In the genomic region with DNA sequence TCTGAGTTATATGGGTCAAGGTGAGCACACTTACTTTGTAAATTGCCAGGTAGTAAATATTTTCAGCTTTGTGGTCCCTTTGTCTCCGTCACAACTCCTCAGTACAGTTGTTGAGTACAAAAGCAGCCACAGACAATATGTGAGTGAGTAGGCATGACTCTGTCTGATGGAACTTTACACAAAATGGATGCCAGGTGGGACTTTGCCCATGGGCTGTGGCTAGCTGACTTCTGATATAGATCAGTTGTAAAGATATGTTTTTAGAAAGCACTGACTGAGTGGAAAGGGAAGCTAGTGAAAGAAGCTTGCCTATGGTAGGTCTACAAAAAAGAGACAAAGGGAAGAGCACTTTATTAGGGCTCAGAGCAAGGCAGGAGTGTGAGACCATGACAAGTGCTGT, we compare ENCODE assay signal across 20 cellular contexts. TPM values are rescaled to one million over a fixed set of nuclear protein-coding genes. Genes with fewer than 3 reads are reported as not detected.
DNase-seq lines count a peak whose midpoint lies in the region; ATAC-seq, FAIRE-seq and TF ChIP-seq lines count a peak whose summit lies in the region.
"Had no signal": no experiment of that assay in that cellular context is flagged by ENCODE, and none has a peak within 500 bp of the region (broad histone marks: within the 10 kb centered on the region; RNA-seq: fewer than 3 reads in every experiment).

No MANE protein-coding gene starts in this region.

- intact Hi-C loops in colonic mucosa (cut with DNase I) = no loop called here

- in situ Hi-C loops in G401 (cut with HindIII; ENCODE audit: low sequenced_read_pairs) = no loop called here

- TF ChIP-seq CTCF in colonic mucosa (IDR thresholded peaks at IDR 0.05) = no peak
- no peak for TF ChIP-seq CTCF in hepatocyte (IDR thresholded peaks at IDR 0.05; ENCODE audit: poor library complexity)

- H3K27me3 ChIP-seq in colonic mucosa (no peaks in the 10 kb centered on the region), hepatocyte (no peaks in the 10 kb centered on the region), small intestine (ENCODE audit: control insufficient read depth in 2 of 2, insufficient read depth in 2 of 2, low read length in 2 of 2) (no peaks in the 10 kb centered on the region)

- WGBS in hepatocyte (ENCODE audit: low lambda C conversion rate, missing lambda C conversion rate) = 93% methylated on average over 1 of the region's 1 CpG
- 23 to 81% (median 42%) methylated on average over 1 of the region's 1 CpG for WGBS in small intestine, 3 donors

- H2AFZ ChIP-seq in hepatocyte = no peak overlapping the region
- H2AFZ ChIP-seq: GM23248 had no signal

- FAIRE-seq in small intestine (lab: Jason Lieb, UNC) = no peak
- FAIRE-seq: G401.6, GM12878, GM19239 had no signal

- H3K9ac ChIP-seq in colonic mucosa (ENCODE audit: low read depth in 2 of 2, low read length in 2 of 2) = no peak overlapping the region
- H3K9ac ChIP-seq: GM23248 had no signal

- H3K27ac ChIP-seq in colonic mucosa (no peak overlapping the region), hepatocyte (peak overlapping the region; percentile 61), small intestine (ENCODE audit: low read depth in 1 of 2, low read length in 1 of 2) (no peak overlapping the region)
- H3K27ac ChIP-seq: GM23248 had no signal

- H3K79me2 ChIP-seq in hepatocyte = no peaks in the 10 kb centered on the region

- H3K9me3 ChIP-seq in colonic mucosa (no peaks in the 10 kb centered on the region), hepatocyte (ENCODE audit: low read depth) (no peaks in the 10 kb centered on the region), small intestine (ENCODE audit: control insufficient read depth, low read depth) (no peaks in the 10 kb centered on the region)

- H3K4me1 ChIP-seq in colonic mucosa = no peaks in the 10 kb centered on the region
- H3K4me1 ChIP-seq in hepatocyte (ENCODE audit: insufficient read depth) = no peaks in the 10 kb centered on the region
- no peaks in the 10 kb centered on the region for H3K4me1 ChIP-seq in small intestine (ENCODE audit: control insufficient read depth in 2 of 2, insufficient read depth in 1 of 2, low read depth in 1 of 2, low read length in 1 of 2)

- peak; percentile 55 for DNase-seq in colonic mucosa
- DNase-seq in hepatocyte (ENCODE audit: low spot score) = peak; percentile 30
- DNase-seq in small intestine = peak; percentile 84
- no peak for DNase-seq in G401 (ENCODE audit: low spot score)
- DNase-seq: C1 segment of cervical spinal cord; Calu3; CD4-positive, alpha-beta memory T cell; COR-L47; DMS53; DMS79 treated with DMSO at 0.1 percent for 48 hours; GM23248; H9 had no signal

- H3K4me3 ChIP-seq in colonic mucosa (no peak overlapping the region), hepatocyte (no peak overlapping the region), small intestine (ENCODE audit: low read depth in 1 of 2, low read length in 2 of 2) (no peak overlapping the region)
- H3K4me3 ChIP-seq: GM12878, GM23248 had no signal

- H3K36me3 ChIP-seq in colonic mucosa (no peaks in the 10 kb centered on the region), hepatocyte (replicated peaks; ENCODE audit: insufficient read depth, low read depth) (no peaks in the 10 kb centered on the region), small intestine (ENCODE audit: control insufficient read depth in 2 of 2, insufficient read depth in 2 of 2, low read length in 2 of 2) (no peaks in the 10 kb centered on the region)

- ATAC-seq in HG03135 (IDR thresholded peaks at IDR 0.05; ENCODE audit: unreplicated experiment) (no peak), GM21360 (IDR thresholded peaks at IDR 0.05; ENCODE audit: unreplicated experiment) (no peak)
- ATAC-seq: GM12878, HCT116 had no signal

- H3K9me2 ChIP-seq in hepatocyte (replicated peaks; ENCODE audit: insufficient read depth) = no peaks in the 10 kb centered on the region

- H4K20me1 ChIP-seq in hepatocyte (ENCODE audit: insufficient read depth, poor library complexity, severe bottlenecking) = no peaks in the 10 kb centered on the region

- H3K4me2 ChIP-seq in hepatocyte = no peak overlapping the region

RNA-seq across cellular contexts. Expression of gene IGSF5, which starts 23.1 kb away (rescaled TPM):
- total RNA-seq in colonic mucosa (under 1 TPM; 0.64 to 0.82 TPM), hepatocyte (0.10 and 0.56 TPM in 2 replicates)
- polyA plus RNA-seq in hepatocyte (0.86 TPM in 1 of 2 replicates, not detected in the other), small intestine (under 1 TPM in 2 of 3 donors, not detected in 1; 0.12 to 0.45 TPM)
- 0.51 TPM in 1 of 2 replicates, not detected in the other for total RNA-seq in G401 (2014; rRNA removed; shearing (Covaris generic))
- total RNA-seq: A673; CD4-positive, alpha-beta memory T cell; GM12878; GM23248 had no signal
- polyA plus RNA-seq: BJ; CD4-positive, alpha-beta memory T cell; GM12878; GM23248 had no signal
